29 cellular contexts compared by ENCODE assay signal in the genomic region with DNA sequence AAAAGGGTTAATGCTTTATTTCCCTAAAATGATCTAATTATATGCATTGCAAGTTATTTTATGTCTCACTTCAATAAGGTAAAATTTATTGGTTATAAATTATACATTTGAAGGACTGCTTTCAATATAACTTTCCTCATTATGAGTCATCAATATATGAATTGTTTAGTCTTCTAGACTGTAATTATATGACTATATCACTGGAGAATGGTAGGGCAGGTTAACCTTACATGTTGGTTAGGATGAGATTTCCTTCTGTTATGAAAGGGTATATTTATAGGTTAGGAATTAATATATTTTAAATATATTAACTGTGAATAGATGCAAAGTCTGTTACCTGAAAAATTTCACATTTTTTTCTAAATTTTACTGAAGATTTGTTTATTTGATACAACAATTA.
"Had no signal": no experiment of that assay in that cellular context is flagged by ENCODE, and none has a peak within 500 bp of the region (broad histone marks: within the 10 kb centered on the region; RNA-seq: fewer than 3 reads in every experiment).

No MANE protein-coding gene starts in this region.

- H3K9me3 ChIP-seq: colonic mucosa, gastrocnemius medialis, heart left ventricle had no signal

- ATAC-seq: activated CD4-positive, CD25-positive, alpha-beta regulatory T cell treated with anti-CD3 and anti-CD28 coated beads, Interleukin-2, amount 50 U/mL, for 24 hours; activated CD8-positive, alpha-beta T cell treated with anti-CD3 and anti-CD28 coated beads for 36 hours; activated T-cell treated with anti-CD3 and anti-CD28 coated beads, Interleukin-2, amount 50 U/mL, for 4 hours; activated T-helper 17 cell treated with anti-CD3 and anti-CD28 coated beads, Interleukin-2, amount 50 U/mL, for 72 hours; esophagus mucosa; gastrocnemius medialis; heart left ventricle; T-helper 17 cell had no signal

- H3K4me3 ChIP-seq: colonic mucosa, gastrocnemius medialis, heart left ventricle had no signal

- H3K27me3 ChIP-seq: brain microvascular endothelial cell, colonic mucosa, gastrocnemius medialis, heart left ventricle had no signal

- DNase-seq: activated B cell treated with CpG ODN at 0.5 μM for 24 hours; activated CD4-positive, alpha-beta T cell treated with anti-CD3 and anti-CD28 coated beads for 48 hours; activated CD4-positive, alpha-beta T cell treated with anti-CD3 and anti-CD28 coated beads, Interleukin-2, amount 50 U/mL, for 1 hour; activated CD4-positive, alpha-beta T cell treated with anti-CD3 and anti-CD28 coated beads, Interleukin-2, amount 50 U/mL, for 48 hours; activated CD8-positive, alpha-beta memory T cell treated with anti-CD3 and anti-CD28 coated beads for 24 hours; activated CD8-positive, alpha-beta T cell treated with anti-CD3 and anti-CD28 coated beads for 36 hours; activated effector memory CD4-positive, alpha-beta T cell treated with Interleukin-2 at 50 U/mL for 16 hours; activated gamma-delta T cell treated with Interleukin-2 at 50 U/mL for 16 hours; activated naive CD4-positive, alpha-beta T cell treated with anti-CD3 and anti-CD28 coated beads, Interleukin-2, amount 50 U/mL, for 16 hours; activated naive CD4-positive, alpha-beta T cell treated with Interleukin-2 at 50 U/mL for 16 hours; activated T-cell treated with anti-CD3 and anti-CD28 coated beads, Interleukin-2, amount 50 U/mL, for 4 hours; amniotic stem cell; anterior cingulate cortex; brain microvascular endothelial cell; caudate nucleus; colonic mucosa; effector CD8-positive, alpha-beta T cell; foreskin fibroblast; gastrocnemius medialis; glutamatergic neuron; heart left ventricle; T-helper 17 cell; T1000; WERI-Rb-1 had no signal

- H3K27ac ChIP-seq: brain microvascular endothelial cell, colonic mucosa, gastrocnemius medialis, heart left ventricle, WERI-Rb-1 had no signal

- H3K36me3 ChIP-seq: brain microvascular endothelial cell, colonic mucosa, gastrocnemius medialis, heart left ventricle, WERI-Rb-1 had no signal

- H3K4me1 ChIP-seq: colonic mucosa, gastrocnemius medialis, heart left ventricle had no signal

- FAIRE-seq: astrocyte, endothelial cell of umbilical vein had no signal
